ENCODE assay signal across 34 cellular contexts in the genomic region with DNA sequence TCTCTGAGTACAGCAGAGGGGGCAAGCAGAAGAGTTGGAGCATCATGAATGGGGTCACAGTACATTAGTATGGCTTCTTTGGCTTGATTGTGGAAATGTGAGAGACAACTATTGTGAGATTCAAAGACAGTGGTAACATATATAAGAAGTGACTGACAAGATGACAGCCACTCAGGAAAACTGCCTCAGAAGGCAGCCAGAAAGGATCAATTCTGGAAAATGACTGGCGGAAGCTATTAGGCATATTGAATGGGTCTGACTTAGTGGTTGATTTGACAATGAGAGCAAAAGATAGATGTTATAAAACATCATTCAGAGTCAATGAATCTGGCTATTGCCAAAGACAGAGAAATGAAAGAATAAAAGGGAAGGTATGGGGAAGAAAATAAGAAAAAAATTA.
"Had no signal": no experiment of that assay in that cellular context is flagged by ENCODE, and none has a peak within 500 bp of the region (broad histone marks: within the 10 kb centered on the region; RNA-seq: fewer than 3 reads in every experiment).

No MANE protein-coding gene starts in this region.

- H3K36me3 ChIP-seq: MG63 had no signal

- H3K9me3 ChIP-seq: MG63 had no signal

- DNase-seq: Karpas-422, Kasumi-1, MG63, MM.1S, MV-4-11, NCI-H1048, NCI-H1092, NCI-H1092 treated with DMSO at 0.1 percent for 48 hours, NCI-H1105, NCI-H1105 treated with DMSO at 0.1 percent for 48 hours, NCI-H1417, NCI-H1417 treated with DMSO at 0.1 percent for 48 hours, NCI-H1436, NCI-H1436 treated with DMSO at 0.1 percent for 48 hours, NCI-H146, NCI-H1694, NCI-H1694 treated with DMSO at 0.1 percent for 48 hours, NCI-H187, NCI-H187 treated with DMSO at 0.1 percent for 48 hours, NCI-H1930, NCI-H2029, NCI-H2029 treated with DMSO at 0.1 percent for 48 hours, NCI-H2081, NCI-H2081 treated with DMSO at 0.1 percent for 48 hours, NCI-H2107, NCI-H2171, NCI-H2171 treated with DMSO at 0.1 percent for 48 hours, NCI-H2227 treated with DMSO at 0.1 percent for 48 hours, NCI-H226, NCI-H345, NCI-H446, NCI-H446 treated with DMSO at 0.1 percent for 48 hours, NCI-H510A, NCI-H510A treated with DMSO at 0.1 percent for 48 hours had no signal

- H3K4me3 ChIP-seq: MG63 had no signal

- H3K27me3 ChIP-seq: MG63 had no signal
